Comparison of ENCODE assay signal across 15 cellular contexts in the genomic region with DNA sequence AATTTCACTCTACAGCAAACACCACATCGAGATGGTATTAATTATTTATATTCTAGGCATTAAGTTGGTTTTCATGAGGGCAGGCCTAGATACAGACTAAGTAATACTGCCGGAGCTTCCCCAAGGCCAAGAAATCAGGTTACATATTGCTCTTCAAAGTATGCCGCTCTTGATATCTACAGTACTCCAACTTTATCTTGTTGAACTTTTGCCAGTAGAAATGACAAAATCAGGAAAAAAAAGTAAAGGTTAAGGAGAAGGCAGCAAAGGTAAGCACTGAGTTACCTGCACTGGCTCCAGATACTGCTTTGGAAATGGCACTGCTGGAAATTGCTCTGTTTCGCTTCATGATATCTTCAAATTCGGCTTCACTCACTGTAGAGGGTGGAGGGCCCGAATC.
"Had no signal": no experiment of that assay in that cellular context is flagged by ENCODE, and none has a peak within 500 bp of the region (broad histone marks: within the 10 kb centered on the region; RNA-seq: fewer than 3 reads in every experiment).

No MANE protein-coding gene starts in this region.

- ATAC-seq: heart left ventricle, left cardiac atrium, right cardiac atrium, WTC11 had no signal

- H3K4me1 Mint-ChIP-seq: nephron, WTC11 had no signal

- H3K9me3 Mint-ChIP-seq: nephron, WTC11 had no signal

- H3K27ac Mint-ChIP-seq: activated naive CD8-positive, alpha-beta T cell; nephron; WTC11 had no signal

- H3K4me3 Mint-ChIP-seq: activated naive CD8-positive, alpha-beta T cell; nephron; WTC11 had no signal

- H3K27me3 Mint-ChIP-seq: activated naive CD8-positive, alpha-beta T cell had no signal

- DNase-seq: activated effector memory CD4-positive, alpha-beta T cell treated with anti-CD3 and anti-CD28 coated beads, Interleukin-2, amount 50 U/mL, for 16 hours; amygdala; cortex of kidney; heart left ventricle; islet precursor cell; left cardiac atrium; midbrain; right cardiac atrium; SK-N-SH; stimulated activated CD4-positive, alpha-beta T cell treated with anti-CD3 and anti-CD28 coated beads, Interleukin-4, amount 100 ng/mL, for 24 hours; stomach; T1000 had no signal
